In genomic region chr6:155315516-155315871, GRCh38 we compare ENCODE assay signal across 9 cellular contexts. TPM values are rescaled to one million over a fixed set of nuclear protein-coding genes. Genes with fewer than 3 reads are reported as not detected.
A peak's percentile ranks its signal among the peaks of the same experiment; 100 is the strongest.
DNase-seq lines count a peak whose midpoint lies in the region; ATAC-seq, FAIRE-seq and TF ChIP-seq lines count a peak whose summit lies in the region.
"Had no signal": no experiment of that assay in that cellular context is flagged by ENCODE, and none has a peak within 500 bp of the region (broad histone marks: within the 10 kb centered on the region; RNA-seq: fewer than 3 reads in every experiment).

No MANE protein-coding gene starts in this region.

- DNase-seq in left ventricle myocardium inferior (no peak), Right ventricle myocardium superior (no peak), HepG2 (ENCODE audit: low spot score) (peak; percentile 71), uterus (no peak), NCI-H2081 (lab: John Stamatoyannopoulos, UW) (no peak), T1000 (lab: John Stamatoyannopoulos, UW) (no peak), GM10266 (ENCODE audit: extremely low spot score) (no peak)
- no peak for DNase-seq in activated T-helper 2 cell treated with anti-CD3 and anti-CD28 coated beads, Interferon-gamma antibody, Interleukin-2, Interleukin-4, amounts not matched to agents 10 μg/mL and 5 μg/mL and 100 μg/mL, durations not matched to agents 14 hours and 24 hours and 36 hours (ENCODE audit: low spot score)

- no peaks in the 10 kb centered on the region for H3K36me3 ChIP-seq in left ventricle myocardium inferior
- H3K36me3 ChIP-seq in HepG2 (replicated peaks in 1 of 2; ENCODE audit: control insufficient read depth in 1 of 2, insufficient read depth in 2 of 2, low read length in 2 of 2), result peaks cover 6 to 23% of the 10 kb centered on the region in 2 experiments
- no peaks in the 10 kb centered on the region for H3K36me3 ChIP-seq in uterus

- H3K4me1 ChIP-seq in left ventricle myocardium inferior (peaks cover 36% of the 10 kb centered on the region), HepG2 (ENCODE audit: insufficient read depth, low read length) (peaks cover 56% of the 10 kb centered on the region), uterus (peaks cover 3 to 5% of the 10 kb centered on the region in 2 donors)

- no peaks in the 10 kb centered on the region for H3K9me3 ChIP-seq in left ventricle myocardium inferior (replicated peaks)
- H3K9me3 ChIP-seq in HepG2 (ENCODE audit: low read length), result peaks cover 7% of the 10 kb centered on the region; the same call in 1 of the 2 replicates
- H3K9me3 ChIP-seq in uterus, result no peaks in the 10 kb centered on the region

- POLR2A ChIA-PET in HepG2 (lab: Yijun Ruan, JAX), result interaction anchor here (0.9 to 6.8 kb wide), 14 partner anchors 8 to 246 kb away, joined by 3 to 155 read pairs (median 4); no protein-coding TSS in a partner anchor

- H3K4me2 ChIP-seq in HepG2 (ENCODE audit: low read depth, low read length), result peak overlapping the region; percentile 90

- ATAC-seq in Right ventricle myocardium superior (ENCODE audit: poor library complexity) (no peak), HepG2 (no peak)

- H3K9me3 Mint-ChIP-seq in activated T-helper 2 cell treated with anti-CD3 and anti-CD28 coated beads, Interferon-gamma antibody, Interleukin-2, Interleukin-4, amounts not matched to agents 10 μg/mL and 5 μg/mL and 100 μg/mL, durations not matched to agents 14 hours and 24 hours and 36 hours, result peaks cover 4% of the 10 kb centered on the region

- H3K27ac ChIP-seq in left ventricle myocardium inferior (replicated peaks) (peak overlapping the region; percentile 96), HepG2 (ENCODE audit: extremely low read length, insufficient read depth, low read length) (peak overlapping the region; percentile 92), uterus (peak overlapping the region; percentile 79 to 94)

- no peak for TF ChIP-seq RAD21 in HepG2 (CRISPR knock-in tag; IDR thresholded peaks at IDR 0.05)

- no TSS peak for BruUV-seq in HepG2 (replicated peaks; lab: Mats Ljungman, UMichigan)

- H4K20me1 ChIP-seq in HepG2 (ENCODE audit: insufficient read depth, low read length), result no peaks in the 10 kb centered on the region

- CTCF ChIA-PET in HepG2 (lab: Yijun Ruan, JAX; ENCODE audit: low intra/inter-chr PET ratio, low total read pairs), result no interaction called here

- H3K79me2 ChIP-seq in HepG2 (ENCODE audit: insufficient read depth, low read length), result peaks cover 37% of the 10 kb centered on the region

- intact Hi-C loops in left ventricle myocardium inferior (cut with micrococcal nuclease), result no loop called here
- intact Hi-C loops in Right ventricle myocardium superior (cut with DNase I), result no loop called here
- intact Hi-C loops in activated T-helper 2 cell treated with anti-CD3 and anti-CD28 coated beads, Interferon-gamma antibody, Interleukin-2, Interleukin-4, amounts not matched to agents 10 μg/mL and 5 μg/mL and 100 μg/mL, durations not matched to agents 14 hours and 24 hours and 36 hours (cut with micrococcal nuclease), result loop anchor here (2.0 to 10.0 kb wide), 4 partner anchors 711 to 1709 kb away; partner anchors contain the start of gene ARID1B
- intact Hi-C loops in HepG2 (cut with micrococcal nuclease; ENCODE audit: unreplicated experiment), result no loop called here
- intact Hi-C loops in uterus (cut with DNase I; ENCODE audit: low total_unique reads), result no loop called here

- H3K4me3 ChIP-seq in left ventricle myocardium inferior (peak overlapping the region; percentile 83), HepG2 (replicated peaks in 1 of 3; ENCODE audit: insufficient read depth in 1 of 3, low read depth in 2 of 3, low read length in 3 of 3) (peak overlapping the region; percentile 46 to 93 (median 49); a peak in 5 of 6 replicates), uterus (peak overlapping the region; percentile 61 to 70)

- no peaks in the 10 kb centered on the region for H3K27me3 ChIP-seq in left ventricle myocardium inferior (ENCODE audit: low read depth)
- no peaks in the 10 kb centered on the region; a peak in 1 of 5 replicates for H3K27me3 ChIP-seq in HepG2 (ENCODE audit: control insufficient read depth in 1 of 2, insufficient read depth in 2 of 2, low read length in 2 of 2)
- H3K27me3 ChIP-seq in uterus, result no peaks in the 10 kb centered on the region

- WGBS in HepG2 (ENCODE audit: low lambda C conversion rate), result 14% methylated on average over 3 of the region's 3 CpGs

- no peak overlapping the region for H2AFZ ChIP-seq in HepG2 (ENCODE audit: low read length)

- in situ Hi-C loops in HepG2 (cut with HindIII; ENCODE audit: extremely low pct_ligation_motif_present, low pct_unique_long_range_greater_than_20kb), result no loop called here

- peak overlapping the region; percentile 93 for H3K27ac Mint-ChIP-seq in activated T-helper 2 cell treated with anti-CD3 and anti-CD28 coated beads, Interferon-gamma antibody, Interleukin-2, Interleukin-4, amounts not matched to agents 10 μg/mL and 5 μg/mL and 100 μg/mL, durations not matched to agents 14 hours and 24 hours and 36 hours

- H3K36me3 Mint-ChIP-seq in activated T-helper 2 cell treated with anti-CD3 and anti-CD28 coated beads, Interferon-gamma antibody, Interleukin-2, Interleukin-4, amounts not matched to agents 10 μg/mL and 5 μg/mL and 100 μg/mL, durations not matched to agents 14 hours and 24 hours and 36 hours (ENCODE audit: low read depth), result peaks cover 29% of the 10 kb centered on the region

- peak overlapping the region; percentile 96 for H3K4me3 Mint-ChIP-seq in activated T-helper 2 cell treated with anti-CD3 and anti-CD28 coated beads, Interferon-gamma antibody, Interleukin-2, Interleukin-4, amounts not matched to agents 10 μg/mL and 5 μg/mL and 100 μg/mL, durations not matched to agents 14 hours and 24 hours and 36 hours (ENCODE audit: low read depth)

- H3K27me3 Mint-ChIP-seq in activated T-helper 2 cell treated with anti-CD3 and anti-CD28 coated beads, Interferon-gamma antibody, Interleukin-2, Interleukin-4, amounts not matched to agents 10 μg/mL and 5 μg/mL and 100 μg/mL, durations not matched to agents 14 hours and 24 hours and 36 hours (ENCODE audit: low read depth), result no peaks in the 10 kb centered on the region

- TF ChIP-seq EP300 in HepG2 (IDR thresholded peaks at IDR 0.05; ENCODE audit: low read depth in 2 of 2, low read length in 2 of 2) (0 out of 4 replicates have a peak, but pooled peaks of 1 of the 2 experiments have one; percentile 7), HepG2 (CRISPR knock-in tag; IDR thresholded peaks at IDR 0.05; ENCODE audit: borderline replicate concordance) (no peak)

- H3K4me1 Mint-ChIP-seq in activated T-helper 2 cell treated with anti-CD3 and anti-CD28 coated beads, Interferon-gamma antibody, Interleukin-2, Interleukin-4, amounts not matched to agents 10 μg/mL and 5 μg/mL and 100 μg/mL, durations not matched to agents 14 hours and 24 hours and 36 hours (ENCODE audit: low read depth), result peaks cover 34% of the 10 kb centered on the region

- peak overlapping the region; percentile 72 for H3K9ac ChIP-seq in HepG2 (ENCODE audit: insufficient read depth, low read depth, low read length)

- TF ChIP-seq CTCF in left ventricle myocardium inferior (IDR thresholded peaks at IDR 0.05; ENCODE audit: borderline replicate concordance), result no peak
- TF ChIP-seq CTCF in HepG2 (CRISPR knock-in tag; IDR thresholded peaks at IDR 0.05), result no peak
- no peak for TF ChIP-seq CTCF in uterus (IDR thresholded peaks at IDR 0.05)
- no peak for TF ChIP-seq CTCF in GM10266 (IDR thresholded peaks at IDR 0.05; ENCODE audit: control insufficient read depth, insufficient read depth, low read depth, missing control alignments)

- TF ChIP-seq POLR2A in HepG2 (IDR thresholded peaks at IDR 0.05; ENCODE audit: insufficient read depth in 1 of 2, low read depth in 2 of 2, low read length in 2 of 2) (0 out of 4 replicates have a peak, but pooled peaks of 1 of the 2 experiments have one; percentile 16), uterus (IDR thresholded peaks at IDR 0.05) (no peak)

- FAIRE-seq in HepG2 (lab: Jason Lieb, UNC), result no peak
- FAIRE-seq: TTC549 had no signal

RNA-seq across cellular contexts. Expression of gene TFB1M, which starts 1.2 kb away (rescaled TPM):
- total RNA-seq in left ventricle myocardium inferior, result 18.8 TPM
- total RNA-seq in Right ventricle myocardium superior, result 19.5 TPM
- total RNA-seq in activated T-helper 2 cell treated with anti-CD3 and anti-CD28 coated beads, Interferon-gamma antibody, Interleukin-2, Interleukin-4, amounts not matched to agents 10 μg/mL and 5 μg/mL and 100 μg/mL, durations not matched to agents 14 hours and 24 hours and 36 hours, result 32.5 and 39.8 TPM in 2 replicates
- total RNA-seq in HepG2 (2016; rRNA removed; fragmentation: Illumina TruSeq; extraction: Trizol), result 122 and 149 TPM in 2 replicates
- total RNA-seq in HepG2 (2016; cell fraction: cytosol; rRNA removed; fragmentation: Illumina TruSeq; extraction: Trizol; ENCODE audit: low read depth), result 42.1 and 44.6 TPM in 2 replicates
- 124 and 156 TPM in 2 replicates for total RNA-seq in HepG2 (2016; cell fraction: insoluble cytoplasmic fraction; rRNA removed; fragmentation: Illumina TruSeq; extraction: Trizol)
- total RNA-seq in HepG2 (2016; cell fraction: membrane; rRNA removed; fragmentation: Illumina TruSeq; extraction: Trizol), result 45.1 and 48.3 TPM in 2 replicates
- total RNA-seq in HepG2 (2016; cell fraction: nucleus; rRNA removed; fragmentation: Illumina TruSeq; extraction: Trizol), result 201 and 207 TPM in 2 replicates
- 64.3 and 91.4 TPM in 2 replicates for polyA plus RNA-seq in HepG2 (2011; rRNA removed)
- polyA plus RNA-seq in HepG2 (2011; cell fraction: cytosol; rRNA removed), result 49.3 and 58.3 TPM in 2 replicates
- 74.6 and 81.3 TPM in 2 replicates for polyA plus RNA-seq in HepG2 (2011; cell fraction: nucleus; rRNA removed)
- polyA plus RNA-seq in HepG2 (2012), result 59.9 and 60.7 TPM in 2 replicates
- polyA plus RNA-seq in HepG2 (2016; cell fraction: cytosol; fragmentation: Illumina TruSeq; extraction: Trizol; ENCODE audit: low read depth), result 17.1 and 18.2 TPM in 2 replicates
- polyA plus RNA-seq in HepG2 (2016; cell fraction: insoluble cytoplasmic fraction; fragmentation: Illumina TruSeq; extraction: Trizol; ENCODE audit: low read depth), result 133 and 147 TPM in 2 replicates
- polyA plus RNA-seq in HepG2 (2016; cell fraction: membrane; fragmentation: Illumina TruSeq; extraction: Trizol; ENCODE audit: low read depth), result 20.5 and 22.2 TPM in 2 replicates
- polyA plus RNA-seq in HepG2 (2016; cell fraction: nucleus; fragmentation: Illumina TruSeq; extraction: Trizol; ENCODE audit: insufficient read depth, low read depth), result 93.1 and 104 TPM in 2 replicates
- 9.7 and 101 TPM in 2 replicates for polyA minus RNA-seq in HepG2 (2011; rRNA and poly(A)+ RNA removed; ENCODE audit: low replicate concordance)
- polyA minus RNA-seq in HepG2 (2011; cell fraction: cytosol; rRNA and poly(A)+ RNA removed), result 39.5 and 52.5 TPM in 2 replicates
- 333 and 340 TPM in 2 replicates for polyA minus RNA-seq in HepG2 (2011; cell fraction: nucleus; rRNA and poly(A)+ RNA removed)
- 10 to 100 TPM in 3 of 4 donors, under 1 TPM in 1; 0.59 to 46.1 (median 20.9) TPM for total RNA-seq in uterus

RNA-seq across cellular contexts. Expression of gene CLDN20, which starts 51.7 kb away (rescaled TPM):
- total RNA-seq in left ventricle myocardium inferior (not detected), Right ventricle myocardium superior (not detected), HepG2 (2016; rRNA removed; fragmentation: Illumina TruSeq; extraction: Trizol) (not detected in 2 replicates), uterus (1 to 10 TPM in 1 of 4 donors, not detected in 3; 1.5 TPM)
- 0.21 TPM in 1 of 2 replicates, not detected in the other for total RNA-seq in activated T-helper 2 cell treated with anti-CD3 and anti-CD28 coated beads, Interferon-gamma antibody, Interleukin-2, Interleukin-4, amounts not matched to agents 10 μg/mL and 5 μg/mL and 100 μg/mL, durations not matched to agents 14 hours and 24 hours and 36 hours
- not detected in 2 replicates for total RNA-seq in HepG2 (2016; cell fraction: cytosol; rRNA removed; fragmentation: Illumina TruSeq; extraction: Trizol; ENCODE audit: low read depth)
- total RNA-seq in HepG2 (2016; cell fraction: insoluble cytoplasmic fraction; rRNA removed; fragmentation: Illumina TruSeq; extraction: Trizol), result not detected in 2 replicates
- not detected in 2 replicates for total RNA-seq in HepG2 (2016; cell fraction: membrane; rRNA removed; fragmentation: Illumina TruSeq; extraction: Trizol)
- not detected in 2 replicates for total RNA-seq in HepG2 (2016; cell fraction: nucleus; rRNA removed; fragmentation: Illumina TruSeq; extraction: Trizol)
- polyA plus RNA-seq in HepG2 (2011; rRNA removed), result not detected in 2 replicates
- polyA plus RNA-seq in HepG2 (2011; cell fraction: cytosol; rRNA removed), result not detected in 2 replicates
- not detected in 2 replicates for polyA plus RNA-seq in HepG2 (2011; cell fraction: nucleus; rRNA removed)
- polyA plus RNA-seq in HepG2 (2012), result 0.76 and 0.79 TPM in 2 replicates
- not detected in 2 replicates for polyA plus RNA-seq in HepG2 (2016; cell fraction: cytosol; fragmentation: Illumina TruSeq; extraction: Trizol; ENCODE audit: low read depth)
- polyA plus RNA-seq in HepG2 (2016; cell fraction: insoluble cytoplasmic fraction; fragmentation: Illumina TruSeq; extraction: Trizol; ENCODE audit: low read depth), result not detected in 2 replicates
- polyA plus RNA-seq in HepG2 (2016; cell fraction: membrane; fragmentation: Illumina TruSeq; extraction: Trizol; ENCODE audit: low read depth), result not detected in 2 replicates
- polyA plus RNA-seq in HepG2 (2016; cell fraction: nucleus; fragmentation: Illumina TruSeq; extraction: Trizol; ENCODE audit: insufficient read depth, low read depth), result not detected in 2 replicates
- not detected in 2 replicates for polyA minus RNA-seq in HepG2 (2011; rRNA and poly(A)+ RNA removed; ENCODE audit: low replicate concordance)
- not detected in 2 replicates for polyA minus RNA-seq in HepG2 (2011; cell fraction: cytosol; rRNA and poly(A)+ RNA removed)
- not detected in 2 replicates for polyA minus RNA-seq in HepG2 (2011; cell fraction: nucleus; rRNA and poly(A)+ RNA removed)
